16 cellular contexts compared by ENCODE assay signal in the genomic region with DNA sequence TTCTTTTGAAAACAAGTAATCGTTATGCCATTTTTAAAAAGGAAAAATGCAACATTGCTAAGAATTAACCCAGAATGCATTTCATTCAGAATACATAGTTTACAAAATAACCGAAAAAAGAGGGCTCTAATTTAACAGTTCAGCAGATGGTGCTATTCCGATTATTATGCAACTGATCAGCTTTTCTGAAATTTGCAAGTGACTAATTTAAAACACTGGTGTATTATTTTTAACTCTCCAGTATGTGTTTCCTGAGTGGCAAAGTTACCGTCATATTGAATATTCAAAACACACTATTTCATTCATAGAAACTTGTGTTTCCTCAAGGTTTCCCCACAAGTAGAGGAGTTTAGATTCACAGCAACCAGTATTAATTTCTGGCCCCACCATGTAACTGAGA. TPM values are rescaled to one million over a fixed set of nuclear protein-coding genes. Genes with fewer than 3 reads are reported as not detected.
DNase-seq lines count a peak whose midpoint lies in the region; ATAC-seq and TF ChIP-seq lines count a peak whose summit lies in the region.
"Had no signal": no experiment of that assay in that cellular context is flagged by ENCODE, and none has a peak within 500 bp of the region (broad histone marks: within the 10 kb centered on the region; RNA-seq: fewer than 3 reads in every experiment).

No MANE protein-coding gene starts in this region.

- no peak overlapping the region for H3K27ac ChIP-seq in Karpas-422 (ENCODE audit: low read length)
- no peak overlapping the region for H3K27ac ChIP-seq in SK-N-MC
- H3K27ac ChIP-seq: HL-60 had no signal

- TF ChIP-seq CTCF in GM10266 (IDR thresholded peaks at IDR 0.05; ENCODE audit: control insufficient read depth, insufficient read depth, low read depth, missing control alignments) = peak; percentile 4

- no peaks in the 10 kb centered on the region for H3K9me2 ChIP-seq in Karpas-422 (replicated peaks; ENCODE audit: insufficient read depth, low read length)

- H3K4me1 ChIP-seq in Karpas-422 (ENCODE audit: low read length) = peaks cover 17% of the 10 kb centered on the region

- H3K4me3 ChIP-seq in Karpas-422 (ENCODE audit: low read length) = no peak overlapping the region
- no peak overlapping the region for H3K4me3 ChIP-seq in SK-N-MC

- H3K27me3 ChIP-seq in Karpas-422 (ENCODE audit: low read length) = no peaks in the 10 kb centered on the region

- peaks cover 18% of the 10 kb centered on the region for H3K79me2 ChIP-seq in Karpas-422 (ENCODE audit: low read length)

- ATAC-seq in GM19351 (IDR thresholded peaks at IDR 0.05; ENCODE audit: unreplicated experiment) = peak; percentile 49
- ATAC-seq: CD8-positive, alpha-beta T cell had no signal

- no peaks in the 10 kb centered on the region for H3K9me3 ChIP-seq in Karpas-422 (ENCODE audit: low read length)
- no peaks in the 10 kb centered on the region for H3K9me3 ChIP-seq in SK-N-MC (ENCODE audit: low read depth, low read length)

- peak overlapping the region; percentile 45 for H3K4me2 ChIP-seq in Karpas-422 (ENCODE audit: low read depth, low read length, poor library complexity, severe bottlenecking)

- H2AFZ ChIP-seq in Karpas-422 (ENCODE audit: low read length) = no peak overlapping the region

- DNase-seq in GM10266 (ENCODE audit: extremely low spot score) (no peak), Karpas-422 (peak; percentile 59), SK-N-MC (ENCODE audit: low read depth, low spot score) (no peak), NCI-H69 (lab: John Stamatoyannopoulos, UW) (no peak), HuH-7.5 (ENCODE audit: low spot score) (no peak), NCI-H2029 (lab: John Stamatoyannopoulos, UW) (no peak)
- no peak for DNase-seq in stimulated activated CD4-positive, alpha-beta T cell treated with anti-CD3 and anti-CD28 coated beads, Interleukin-4, amount 100 ng/mL, for 4 hours
- DNase-seq: CD8-positive, alpha-beta T cell; COR-L47; DND-41; GF-D8; HCEC 1CT; IMR-90; KBM-7 had no signal

- no peak overlapping the region for H3K9ac ChIP-seq in Karpas-422 (ENCODE audit: low read length)
- H3K9ac ChIP-seq in SK-N-MC (ENCODE audit: insufficient read length) = peak overlapping the region; percentile 33

- H3K36me3 ChIP-seq in Karpas-422 (ENCODE audit: insufficient read depth, low read length) (no peaks in the 10 kb centered on the region; the same call in 1 of the 2 replicates), SK-N-MC (ENCODE audit: insufficient read depth, low read length) (no peaks in the 10 kb centered on the region)

- H4K20me1 ChIP-seq in Karpas-422 (ENCODE audit: insufficient read depth, low read depth, low read length) = no peaks in the 10 kb centered on the region

RNA-seq across cellular contexts. Expression of gene ZBTB49, which starts 21.1 kb away (rescaled TPM):
- total RNA-seq in Karpas-422 (2014; rRNA removed; shearing (Covaris generic); ENCODE audit: low replicate concordance) = 6.7 and 7.1 TPM in 2 replicates

RNA-seq across cellular contexts. Expression of gene LYAR, which starts 21.2 kb away (rescaled TPM):
- 19.7 and 32.2 TPM in 2 replicates for total RNA-seq in Karpas-422 (2014; rRNA removed; shearing (Covaris generic); ENCODE audit: low replicate concordance)
